In genomic region chr19:47755065-47755761, GRCh38 we compare ENCODE assay signal across 25 cellular contexts. TPM values are rescaled to one million over a fixed set of nuclear protein-coding genes. Genes with fewer than 3 reads are reported as not detected.
"Had no signal": no experiment of that assay in that cellular context is flagged by ENCODE, and none has a peak within 500 bp of the region (broad histone marks: within the 10 kb centered on the region; RNA-seq: fewer than 3 reads in every experiment).

No MANE protein-coding gene starts in this region.

- H3K27me3 ChIP-seq: heart left ventricle, pancreas, stomach, transverse colon had no signal

- ATAC-seq: mucosa of descending colon; naive thymus-derived CD8-positive, alpha-beta T cell; pancreas had no signal

- H3K4me1 ChIP-seq: heart left ventricle, stomach had no signal

- DNase-seq: effector memory CD4-positive, alpha-beta T cell; heart left ventricle; hippocampal formation; mucosa of descending colon; naive thymus-derived CD8-positive, alpha-beta T cell; nucleus accumbens; small intestine; stimulated activated CD4-positive, alpha-beta T cell treated with anti-CD3 and anti-CD28 coated beads, Interleukin-12 subunit alpha, Interleukin-12 subunit beta, amount 100 ng/mL, for 4 hours; stimulated activated naive CD4-positive, alpha-beta T cell; stomach; substantia nigra; transverse colon had no signal

- H3K27ac ChIP-seq: heart left ventricle, pancreas, stomach, thoracic aorta had no signal

- FAIRE-seq: endometrium, frontal cortex, pancreas, small intestine had no signal

- H3K4me3 ChIP-seq: heart left ventricle, mucosa of descending colon, pancreas, stomach, thoracic aorta, transverse colon had no signal

- H3K9me3 ChIP-seq: mucosa of descending colon, pancreas, stomach, thoracic aorta, transverse colon had no signal

RNA-seq across cellular contexts. Expression of gene EHD2, which starts 42.0 kb away (rescaled TPM):
- total RNA-seq: naive thymus-derived CD8-positive, alpha-beta T cell had no signal
- polyA plus RNA-seq: naive thymus-derived CD8-positive, alpha-beta T cell had no signal

RNA-seq across cellular contexts. Expression of gene TPRX1, which starts 49.1 kb away (rescaled TPM):
- total RNA-seq: esophagus mucosa; fibroblast of lung; frontal cortex; glomerular endothelial cell; heart left ventricle; left lobe of liver; lower leg skin; mucosa of descending colon; naive thymus-derived CD8-positive, alpha-beta T cell; neural crest cell; pancreas; progenitor cell of endocrine pancreas; right cardiac atrium; stomach; thoracic aorta; transverse colon; ureter had no signal
- polyA plus RNA-seq: fibroblast of lung; heart left ventricle; naive thymus-derived CD8-positive, alpha-beta T cell; pancreas; right cardiac atrium; small intestine; stomach had no signal
